Comparison of ENCODE assay signal across 17 cellular contexts in genomic region chr1:110677016-110677415, GRCh38. TPM values are rescaled to one million over a fixed set of nuclear protein-coding genes. Genes with fewer than 3 reads are reported as not detected.
DNase-seq lines count a peak whose midpoint lies in the region; ATAC-seq and TF ChIP-seq lines count a peak whose summit lies in the region.
"Had no signal": no experiment of that assay in that cellular context is flagged by ENCODE, and none has a peak within 500 bp of the region (broad histone marks: within the 10 kb centered on the region; RNA-seq: fewer than 3 reads in every experiment).

No MANE protein-coding gene starts in this region.

- no peak for TF ChIP-seq CTCF in osteoblast (IDR thresholded peaks at IDR 0.05; ENCODE audit: extremely low read depth, low read depth, low read length)
- no peak for TF ChIP-seq CTCF in gastrocnemius medialis (IDR thresholded peaks at IDR 0.05 in 4 of 5, conservative IDR thresholded peaks at IDR 0.05 in 1 of 5)

- in situ Hi-C loops in gastrocnemius medialis (cut with MboI; ENCODE audit: low sequenced_read_pairs in 4 of 4), result no loop called here

- DNase-seq in NCI-H510A treated with DMSO at 0.1 percent for 48 hours (lab: John Stamatoyannopoulos, UW) (peak; percentile 79), NCI-H510A (lab: John Stamatoyannopoulos, UW) (no peak), NCI-H2081 (lab: John Stamatoyannopoulos, UW) (peak; percentile 53 to 77), NCI-H748 treated with DMSO at 0.1 percent for 48 hours (lab: John Stamatoyannopoulos, UW) (peak; percentile 90), osteoblast (ENCODE audit: insufficient read length, low spot score, missing footprints) (peak; percentile 54), gastrocnemius medialis (no peak), SW480 (ENCODE audit: low spot score) (no peak), NOMO-1 (lab: John Stamatoyannopoulos, UW; ENCODE audit: unreplicated experiment in 2 of 2) (no peak)
- DNase-seq: activated naive CD4-positive, alpha-beta T cell treated with anti-CD3 and anti-CD28 coated beads, Interleukin-2, amount 10 ng/mL, durations not matched to agents 7 days and 5 days; activated T-cell treated with anti-CD3 and anti-CD28 coated beads, Interleukin-2, amount 50 U/mL, for 1 hour; NCI-H1436 treated with DMSO at 0.1 percent for 48 hours; OCI-M1; stimulated activated naive CD8-positive, alpha-beta T cell treated with anti-CD3 and anti-CD28 coated beads, Interleukin-15, amount 100 ng/mL, for 72 hours; upper lobe of right lung had no signal

- TF ChIP-seq POLR2A in gastrocnemius medialis (IDR thresholded peaks at IDR 0.05), result no peak

- H3K4me1 ChIP-seq in osteoblast (ENCODE audit: insufficient read depth, low read length), result no peaks in the 10 kb centered on the region
- no peaks in the 10 kb centered on the region for H3K4me1 ChIP-seq in gastrocnemius medialis

- H3K79me2 ChIP-seq in osteoblast (ENCODE audit: insufficient read depth, low read length), result no peaks in the 10 kb centered on the region

- H2AFZ ChIP-seq in osteoblast (ENCODE audit: low read length), result no peak overlapping the region

- no peak overlapping the region for H3K4me3 ChIP-seq in osteoblast (ENCODE audit: insufficient read depth, low read length)
- H3K4me3 ChIP-seq in gastrocnemius medialis, result no peak overlapping the region
- H3K4me3 ChIP-seq: right atrium auricular region, upper lobe of right lung had no signal

- H4K20me1 ChIP-seq in osteoblast (ENCODE audit: insufficient read depth, low read length), result no peaks in the 10 kb centered on the region

- no peaks in the 10 kb centered on the region for H3K9me3 ChIP-seq in osteoblast (ENCODE audit: low read depth, low read length)
- H3K9me3 ChIP-seq in gastrocnemius medialis, result no peaks in the 10 kb centered on the region
- H3K9me3 ChIP-seq: right atrium auricular region, upper lobe of right lung had no signal

- H3K27ac ChIP-seq in osteoblast (ENCODE audit: low read depth, low read length) (no peak overlapping the region), gastrocnemius medialis (no peak overlapping the region)
- H3K27ac ChIP-seq: C4-2B, right atrium auricular region, upper lobe of right lung had no signal

- H3K36me3 ChIP-seq in osteoblast (ENCODE audit: insufficient read depth, low read length) (no peaks in the 10 kb centered on the region), gastrocnemius medialis (no peaks in the 10 kb centered on the region)
- H3K36me3 ChIP-seq: right atrium auricular region, upper lobe of right lung had no signal

- no peak for ATAC-seq in gastrocnemius medialis
- ATAC-seq: HCT116; stimulated activated naive CD8-positive, alpha-beta T cell treated with anti-CD3 and anti-CD28 coated beads, Interleukin-15, amount 100 ng/mL, for 72 hours; upper lobe of right lung had no signal

- no peak overlapping the region for H3K4me2 ChIP-seq in osteoblast (ENCODE audit: insufficient read depth, low read length)

- intact Hi-C loops in gastrocnemius medialis (cut with DNase I; ENCODE audit: low total_unique reads), result no loop called here

- H3K27me3 ChIP-seq in osteoblast (ENCODE audit: insufficient read depth, low read length) (peaks cover 53% of the 10 kb centered on the region), gastrocnemius medialis (peaks cover 17 to 42% (median 34%) of the 10 kb centered on the region in 3 donors)

RNA-seq across cellular contexts. Expression of gene KCNA3, which starts 2.3 kb away (rescaled TPM):
- total RNA-seq in osteoblast (not detected in 2 replicates), gastrocnemius medialis (under 1 TPM in 2 of 4 donors, not detected in 2; 0.18 to 0.20 TPM)

Comparison
In these comparisons a context has a peak if more than half of its experiments do, and no peak if none do; other contexts are left out.
1. DNase-seq: peak in NCI-H510A treated with DMSO at 0.1 percent for 48 hours (single experiment), NCI-H2081 (2 of 2), NCI-H748 treated with DMSO at 0.1 percent for 48 hours (single experiment) and osteoblast (single experiment); none in NCI-H510A (single experiment), gastrocnemius medialis (0 of 2), SW480 (single experiment) and NOMO-1 (0 of 2).